In the genomic region with DNA sequence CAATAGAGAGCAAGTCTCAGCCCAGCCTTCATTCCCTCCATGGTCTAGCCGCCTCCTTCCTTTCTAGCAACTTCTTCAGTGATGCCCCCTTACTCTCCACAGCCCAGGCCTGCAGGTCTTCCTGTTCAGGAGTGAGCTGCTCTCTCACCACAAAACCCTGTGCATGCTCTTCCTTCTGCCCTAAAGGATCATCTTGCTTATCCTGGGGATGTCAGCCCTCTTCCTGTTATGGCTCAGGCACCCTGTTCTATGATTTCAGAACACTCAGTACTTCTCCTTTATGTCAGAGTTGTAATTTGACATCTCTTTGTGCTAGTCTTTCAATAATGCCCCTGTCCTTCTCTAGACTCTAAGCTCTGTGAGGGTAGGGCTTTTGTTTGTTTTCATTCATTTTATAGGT, we compare ENCODE assay signal across 28 cellular contexts. TPM values are rescaled to one million over a fixed set of nuclear protein-coding genes. Genes with fewer than 3 reads are reported as not detected.
"Had no signal": no experiment of that assay in that cellular context is flagged by ENCODE, and none has a peak within 500 bp of the region (broad histone marks: within the 10 kb centered on the region; RNA-seq: fewer than 3 reads in every experiment).

No MANE protein-coding gene starts in this region.

- H3K27me3 ChIP-seq: brain microvascular endothelial cell, heart left ventricle, neural progenitor cell, right atrium auricular region had no signal

- DNase-seq: activated CD4-positive, alpha-beta memory T cell treated with anti-CD3 and anti-CD28 coated beads, Interleukin-2, amount 10 ng/mL, durations not matched to agents 7 days and 5 days; activated CD4-positive, alpha-beta T cell treated with anti-CD3 and anti-CD28 coated beads for 1 hour; activated CD4-positive, alpha-beta T cell treated with anti-CD3 and anti-CD28 coated beads, Interleukin-2, amount 10 ng/mL, durations not matched to agents 7 days and 5 days; activated CD8-positive, alpha-beta memory T cell treated with anti-CD3 and anti-CD28 coated beads, Interleukin-2, amount 50 U/mL, for 48 hours; activated gamma-delta T cell; activated naive CD4-positive, alpha-beta T cell treated with anti-CD3 and anti-CD28 coated beads, Interleukin-2, amount 50 U/mL, for 16 hours; activated T-cell treated with anti-CD3 and anti-CD28 coated beads, Interleukin-2, amount 50 U/mL, for 24 hours; amniotic stem cell; brain microvascular endothelial cell; cortex of kidney; effector memory CD8-positive, alpha-beta T cell; heart left ventricle; hypothalamus; immature natural killer cell; kidney; left colon; midbrain; naive thymus-derived CD8-positive, alpha-beta T cell; stimulated activated CD4-positive, alpha-beta T cell treated with anti-CD3 and anti-CD28 coated beads, Interleukin-1b, Interleukin-23, amount 100 ng/mL, for 48 hours; stimulated activated CD4-positive, alpha-beta T cell treated with anti-CD3 and anti-CD28 coated beads, Interleukin-4, amount 100 ng/mL, for 4 hours; stimulated activated CD8-positive, alpha-beta memory T cell treated with anti-CD3 and anti-CD28 coated beads, Interleukin-4, amount 100 ng/mL, for 48 hours; stimulated activated naive CD8-positive, alpha-beta T cell treated with anti-CD3 and anti-CD28 coated beads, Interleukin-15, amount 100 ng/mL, for 72 hours; substantia nigra; T-helper 2 cell had no signal

- ATAC-seq: effector memory CD8-positive, alpha-beta T cell; heart left ventricle; left colon; naive thymus-derived CD8-positive, alpha-beta T cell; stimulated activated memory B cell treated with anti-CD40 and anti-IgM and Interleukin-4, amounts not matched to agents 10 μg/mL and 1 μg/mL and 100 μg/mL, for 72 hours; stimulated activated naive CD8-positive, alpha-beta T cell treated with anti-CD3 and anti-CD28 coated beads, Interleukin-15, amount 100 ng/mL, for 72 hours had no signal

- H3K27ac ChIP-seq: brain microvascular endothelial cell, heart left ventricle, neural progenitor cell, right atrium auricular region had no signal

- H3K4me3 ChIP-seq: heart left ventricle, neural progenitor cell, right atrium auricular region, smooth muscle cell had no signal

- H3K36me3 ChIP-seq: brain microvascular endothelial cell, heart left ventricle, neural progenitor cell, right atrium auricular region had no signal

RNA-seq across cellular contexts. Expression of a gene that starts 19.4 kb away (rescaled TPM):
- polyA plus RNA-seq: immature natural killer cell had no signal
